8 cellular contexts compared by ENCODE assay signal in genomic region chr9:134066546-134066922, GRCh38.
DNase-seq lines count a peak whose midpoint lies in the region; ATAC-seq, FAIRE-seq and TF ChIP-seq lines count a peak whose summit lies in the region.

No MANE protein-coding gene starts in this region.

- H3K27me3 Mint-ChIP-seq in memory B cell, result peaks cover 5% of the 10 kb centered on the region

- no peaks in the 10 kb centered on the region for H3K36me3 Mint-ChIP-seq in memory B cell

- H3K9me3 Mint-ChIP-seq in memory B cell, result no peaks in the 10 kb centered on the region

- no peaks in the 10 kb centered on the region for H3K36me3 ChIP-seq in brain microvascular endothelial cell (replicated peaks)

- FAIRE-seq in urothelium cell line (lab: Jason Lieb, UNC), result no peak

- H3K4me1 Mint-ChIP-seq in memory B cell, result peaks cover 17% of the 10 kb centered on the region

- DNase-seq in ELF-1 (ENCODE audit: low read depth, low spot score) (peak; percentile 43), LNCaP clone FGC (ENCODE audit: low read depth) (no peak), brain microvascular endothelial cell (no peak), memory B cell (ENCODE audit: low spot score in 2 of 2) (no peak), SHP77 (lab: John Stamatoyannopoulos, UW) (no peak), urothelium cell line (ENCODE audit: low spot score) (no peak)

- ATAC-seq in memory B cell (ENCODE audit: low read depth) (no peak), HG03175 (IDR thresholded peaks at IDR 0.05; ENCODE audit: unreplicated experiment) (no peak), GM21360 (IDR thresholded peaks at IDR 0.05; ENCODE audit: unreplicated experiment) (no peak)

- H3K27ac ChIP-seq in brain microvascular endothelial cell, result no peak overlapping the region

- peak overlapping the region; percentile 87 for H3K4me3 Mint-ChIP-seq in memory B cell

- TF ChIP-seq CTCF in LNCaP clone FGC (IDR thresholded peaks at IDR 0.05; ENCODE audit: control insufficient read depth, extremely low read depth, insufficient read depth) (no peak), brain microvascular endothelial cell (IDR thresholded peaks at IDR 0.05; ENCODE audit: low read depth, low read length, missing control alignments) (no peak)

- H3K27ac Mint-ChIP-seq in memory B cell, result peak overlapping the region; percentile 72

- peak overlapping the region; percentile 88 for H3K4me3 ChIP-seq in LNCaP clone FGC (ENCODE audit: low read depth, low read length)
- peak overlapping the region; percentile 84 for H3K4me3 ChIP-seq in brain microvascular endothelial cell (ENCODE audit: low read depth, low read length)

- in situ Hi-C loops in brain microvascular endothelial cell (cut with HindIII; ENCODE audit: low pct_ligation_motif_present, low sequenced_read_pairs), result no loop called here

- no peaks in the 10 kb centered on the region for H3K27me3 ChIP-seq in brain microvascular endothelial cell (replicated peaks)
